In genomic region chr21:37032877-37033471, GRCh38 we compare ENCODE assay signal across 13 cellular contexts. TPM values are rescaled to one million over a fixed set of nuclear protein-coding genes. Genes with fewer than 3 reads are reported as not detected.
DNase-seq lines count a peak whose midpoint lies in the region; ATAC-seq and TF ChIP-seq lines count a peak whose summit lies in the region.
"Had no signal": no experiment of that assay in that cellular context is flagged by ENCODE, and none has a peak within 500 bp of the region (broad histone marks: within the 10 kb centered on the region; RNA-seq: fewer than 3 reads in every experiment).

No MANE protein-coding gene starts in this region.

- H3K9ac ChIP-seq in adipocyte (ENCODE audit: low read length) (no peak overlapping the region), colonic mucosa (ENCODE audit: low read depth in 2 of 2, low read length in 2 of 2) (no peak overlapping the region), Karpas-422 (ENCODE audit: low read length) (no peak overlapping the region)

- no peak overlapping the region for H3K4me2 ChIP-seq in Karpas-422 (ENCODE audit: low read depth, low read length, poor library complexity, severe bottlenecking)
- H3K4me2 ChIP-seq: GM23338 had no signal

- H3K27me3 ChIP-seq in A673 (replicated peaks; ENCODE audit: insufficient read depth, low read depth, low read length, poor library complexity) (no peaks in the 10 kb centered on the region), adipocyte (replicated peaks; ENCODE audit: control insufficient read depth, insufficient read depth, low read length) (peaks cover 8% of the 10 kb centered on the region), colonic mucosa (no peaks in the 10 kb centered on the region), Karpas-422 (ENCODE audit: low read length) (no peaks in the 10 kb centered on the region), tibial nerve (no peaks in the 10 kb centered on the region)
- H3K27me3 ChIP-seq: neutrophil had no signal

- H3K4me1 ChIP-seq in A673 (ENCODE audit: insufficient read depth, low read length, poor library complexity, severe bottlenecking) = no peaks in the 10 kb centered on the region
- H3K4me1 ChIP-seq in adipocyte (ENCODE audit: control insufficient read depth, insufficient read depth, low read length) = peaks cover 5% of the 10 kb centered on the region
- H3K4me1 ChIP-seq in colonic mucosa = no peaks in the 10 kb centered on the region
- H3K4me1 ChIP-seq in Karpas-422 (ENCODE audit: low read length) = no peaks in the 10 kb centered on the region
- H3K4me1 ChIP-seq in tibial nerve = no peaks in the 10 kb centered on the region

- intact Hi-C loops in A673 (cut with micrococcal nuclease; ENCODE audit: unreplicated experiment) = no loop called here
- intact Hi-C loops in colonic mucosa (cut with DNase I) = no loop called here

- POLR2A ChIA-PET in A673 (lab: Charles Lee; ENCODE audit: low non-redundant PET) = no interaction called here

- no peaks in the 10 kb centered on the region for H3K79me2 ChIP-seq in Karpas-422 (ENCODE audit: low read length)

- H3K4me3 ChIP-seq in A673 (ENCODE audit: low read depth, low read length, poor library complexity, severe bottlenecking) (no peak overlapping the region), HFF-Myc (replicated peaks; ENCODE audit: low read depth, low read length) (no peak overlapping the region), adipocyte (ENCODE audit: low read length) (no peak overlapping the region), colonic mucosa (no peak overlapping the region), Karpas-422 (ENCODE audit: low read length) (no peak overlapping the region), tibial nerve (no peak overlapping the region)
- H3K4me3 ChIP-seq: GM23338 had no signal

- no peak overlapping the region for H3K27ac ChIP-seq in A673 (ENCODE audit: low read depth, low read length, poor library complexity, severe bottlenecking)
- H3K27ac ChIP-seq in colonic mucosa = no peak overlapping the region
- H3K27ac ChIP-seq in Karpas-422 (ENCODE audit: low read length) = no peak overlapping the region
- H3K27ac ChIP-seq in tibial nerve = no peak overlapping the region
- H3K27ac ChIP-seq: neutrophil had no signal

- BruUV-seq in A673 (replicated peaks; lab: Mats Ljungman, UMichigan) = no TSS peak

- H3K9me3 ChIP-seq in A673 (ENCODE audit: low read depth, low read length, poor library complexity, severe bottlenecking) = no peaks in the 10 kb centered on the region
- no peaks in the 10 kb centered on the region for H3K9me3 ChIP-seq in adipocyte (ENCODE audit: control insufficient read depth, low read length)
- no peaks in the 10 kb centered on the region for H3K9me3 ChIP-seq in colonic mucosa
- H3K9me3 ChIP-seq in Karpas-422 (ENCODE audit: low read length) = no peaks in the 10 kb centered on the region
- no peaks in the 10 kb centered on the region for H3K9me3 ChIP-seq in tibial nerve
- H3K9me3 ChIP-seq: neutrophil had no signal

- no peak overlapping the region for H2AFZ ChIP-seq in Karpas-422 (ENCODE audit: low read length)
- H2AFZ ChIP-seq: GM23338 had no signal

- no peak for ATAC-seq in GM18867 (IDR thresholded peaks at IDR 0.05; ENCODE audit: unreplicated experiment)
- ATAC-seq: GM23338 had no signal

- H4K20me1 ChIP-seq in Karpas-422 (ENCODE audit: insufficient read depth, low read depth, low read length) = no peaks in the 10 kb centered on the region

- H3K9me2 ChIP-seq in Karpas-422 (replicated peaks; ENCODE audit: insufficient read depth, low read length) = no peaks in the 10 kb centered on the region

- TF ChIP-seq CTCF in A673 (conservative IDR thresholded peaks at IDR 0.05; ENCODE audit: low read depth, low read length) (no peak), HFF-Myc (IDR thresholded peaks at IDR 0.05; ENCODE audit: low read depth, low read length, missing control alignments) (no peak), colonic mucosa (IDR thresholded peaks at IDR 0.05) (no peak), tibial nerve (IDR thresholded peaks at IDR 0.05) (no peak)

- 56 to 64% methylated on average over 4 of the region's 4 CpGs for WGBS in tibial nerve, 2 donors

- TF ChIP-seq EP300 in tibial nerve (IDR thresholded peaks at IDR 0.05) = no peak

- CTCF ChIA-PET in A673 (lab: Charles Lee) = no interaction called here

- H3K36me3 ChIP-seq in A673 (ENCODE audit: insufficient read depth, low read length, poor library complexity, severe bottlenecking) = no peaks in the 10 kb centered on the region
- no peaks in the 10 kb centered on the region for H3K36me3 ChIP-seq in adipocyte (ENCODE audit: control insufficient read depth, insufficient read depth, low read length, severe bottlenecking)
- no peaks in the 10 kb centered on the region for H3K36me3 ChIP-seq in colonic mucosa
- H3K36me3 ChIP-seq in Karpas-422 (ENCODE audit: insufficient read depth, low read length) = no peaks in the 10 kb centered on the region
- no peaks in the 10 kb centered on the region for H3K36me3 ChIP-seq in tibial nerve
- H3K36me3 ChIP-seq: neutrophil had no signal

- DNase-seq in A673 (ENCODE audit: low spot score) (peak; percentile 17), HFF-Myc (ENCODE audit: extremely low read depth, low read depth) (peak; percentile 27), adipocyte (ENCODE audit: low read depth) (peak; percentile 70), glomerular visceral epithelial cell (ENCODE audit: extremely low spot score) (peak; percentile 48), colonic mucosa (no peak), Karpas-422 (no peak), tibial nerve (ENCODE audit: low spot score in 2 of 2) (no peak)
- DNase-seq: CD8-positive, alpha-beta memory T cell; central memory CD4-positive, alpha-beta T cell; NCI-H2081 had no signal

- TF ChIP-seq POLR2A in tibial nerve (IDR thresholded peaks at IDR 0.05) = no peak

RNA-seq across cellular contexts. Expression of gene RIPPLY3, which starts 26.5 kb away (rescaled TPM):
- total RNA-seq in A673 (2021) (5.0 and 6.2 TPM in 2 replicates), colonic mucosa (under 1 TPM in 1 of 2 donors, not detected in 1; 0.21 TPM), tibial nerve (not detected)
- total RNA-seq in Karpas-422 (2014; rRNA removed; shearing (Covaris generic); ENCODE audit: low replicate concordance) = not detected in 2 replicates

RNA-seq across cellular contexts. Expression of gene PIGP, which starts 39.9 kb away (rescaled TPM):
- total RNA-seq in A673 (2021) (30.7 and 42.1 TPM in 2 replicates), colonic mucosa (10 to 100 TPM; 19.8 to 28.8 TPM), tibial nerve (10 to 100 TPM in 3 of 4 donors, 1 to 10 TPM in 1; 4.5 to 40.0 (median 26.5) TPM)
- total RNA-seq in Karpas-422 (2014; rRNA removed; shearing (Covaris generic); ENCODE audit: low replicate concordance) = 17.1 and 63.1 TPM in 2 replicates

RNA-seq across cellular contexts. Expression of gene TTC3, which starts 40.1 kb away (rescaled TPM):
- 137 and 140 TPM in 2 replicates for total RNA-seq in A673 (2021)
- total RNA-seq in colonic mucosa = 100 to 1,000 TPM in 1 of 2 donors, 10 to 100 TPM in 1; 85.8 to 125 TPM
- 204 and 298 TPM in 2 replicates for total RNA-seq in Karpas-422 (2014; rRNA removed; shearing (Covaris generic); ENCODE audit: low replicate concordance)
- 100 to 1,000 TPM; 136 to 259 (median 158) TPM for total RNA-seq in tibial nerve

Comparison
In these comparisons a context has a peak if more than half of its experiments do, and no peak if none do; other contexts are left out.
1. DNase-seq: peak in A673 (single experiment), HFF-Myc (single experiment), adipocyte (single experiment) and glomerular visceral epithelial cell (single experiment); none in colonic mucosa (single experiment), Karpas-422 (single experiment) and tibial nerve (0 of 2).